Comparison of ENCODE assay signal across 30 cellular contexts in genomic region chrX:103562801-103563200, GRCh38. TPM values are rescaled to one million over a fixed set of nuclear protein-coding genes. Genes with fewer than 3 reads are reported as not detected.
A peak's percentile ranks its signal among the peaks of the same experiment; 100 is the strongest.
DNase-seq lines count a peak whose midpoint lies in the region; ATAC-seq, FAIRE-seq and TF ChIP-seq lines count a peak whose summit lies in the region.
"Had no signal": no experiment of that assay in that cellular context is flagged by ENCODE, and none has a peak within 500 bp of the region (broad histone marks: within the 10 kb centered on the region; RNA-seq: fewer than 3 reads in every experiment).

No MANE protein-coding gene starts in this region.

- dilution Hi-C loops in keratinocyte (cut with MboI; ENCODE audit: extremely low pct_ligation_motif_present, low sequenced_read_pairs) = no loop called here

- H3K4me2 ChIP-seq in keratinocyte (ENCODE audit: control insufficient read depth, extremely low read depth, insufficient read depth, low read depth, low read length) = no peak overlapping the region
- H3K4me2 ChIP-seq: hepatocyte had no signal

- in situ Hi-C loops in GM13977 (cut with MboI; ENCODE audit: low pct_unique_long_range_greater_than_20kb, low sequenced_read_pairs, unreplicated experiment) = no loop called here

- no peaks in the 10 kb centered on the region for H3K79me2 ChIP-seq in keratinocyte (ENCODE audit: control insufficient read depth, insufficient read depth, low read length)
- H3K79me2 ChIP-seq: hepatocyte had no signal

- no peak overlapping the region for H3K4me3 ChIP-seq in bronchial epithelial cell (ENCODE audit: low read depth, low read length)
- no peak overlapping the region for H3K4me3 ChIP-seq in keratinocyte (ENCODE audit: control insufficient read depth in 2 of 3, extremely low read depth in 1 of 3, insufficient read depth in 2 of 3, low read depth in 1 of 3, low read length in 3 of 3)
- no peak overlapping the region for H3K4me3 ChIP-seq in SJCRH30
- H3K4me3 ChIP-seq: gastroesophageal sphincter, GM12878, hepatocyte, left lung, prostate gland, suprapubic skin had no signal

- no peaks in the 10 kb centered on the region for H3K9me3 ChIP-seq in keratinocyte (ENCODE audit: control insufficient read depth, low read depth, low read length)
- no peaks in the 10 kb centered on the region for H3K9me3 ChIP-seq in SJCRH30 (replicated peaks)
- H3K9me3 ChIP-seq: gastroesophageal sphincter, left lung, prostate gland, suprapubic skin had no signal

- no peak overlapping the region for H3K9ac ChIP-seq in keratinocyte (ENCODE audit: control insufficient read depth, extremely low read depth, insufficient read depth, low read length)

- no peak for TF ChIP-seq CTCF in bronchial epithelial cell (IDR thresholded peaks at IDR 0.05; ENCODE audit: insufficient read depth, low read length, severe bottlenecking)
- TF ChIP-seq CTCF in keratinocyte (optimal IDR thresholded peaks at IDR 0.05 in 1 of 3, IDR thresholded peaks at IDR 0.05 in 1 of 3, conservative IDR thresholded peaks at IDR 0.05 in 1 of 3; ENCODE audit: extremely low read depth in 1 of 3, insufficient read depth in 2 of 3, low read length in 3 of 3) = no peak
- no peak for TF ChIP-seq CTCF in GM13977 (IDR thresholded peaks at IDR 0.05; ENCODE audit: extremely low read depth, insufficient read depth, missing control alignments)

- no peak overlapping the region for H2AFZ ChIP-seq in keratinocyte (ENCODE audit: control insufficient read depth, low read length)
- H2AFZ ChIP-seq: hepatocyte had no signal

- H3K36me3 ChIP-seq in bronchial epithelial cell (ENCODE audit: control insufficient read depth, insufficient read depth, low read length) = no peaks in the 10 kb centered on the region
- no peaks in the 10 kb centered on the region for H3K36me3 ChIP-seq in keratinocyte (ENCODE audit: control insufficient read depth in 2 of 2, extremely low read depth in 1 of 2, insufficient read depth in 2 of 2, low read length in 2 of 2)
- no peaks in the 10 kb centered on the region for H3K36me3 ChIP-seq in SJCRH30
- H3K36me3 ChIP-seq: gastroesophageal sphincter, left lung, prostate gland, suprapubic skin had no signal

- no peaks in the 10 kb centered on the region for H3K9me1 ChIP-seq in keratinocyte (ENCODE audit: control insufficient read depth, extremely low read depth, insufficient read depth, low read length)

- no peaks in the 10 kb centered on the region for H4K20me1 ChIP-seq in keratinocyte (ENCODE audit: control insufficient read depth, extremely low read depth, insufficient read depth, low read length)

- peak; percentile 32 for DNase-seq in EL
- peak; percentile 69 for DNase-seq in M059J (ENCODE audit: low read depth)
- DNase-seq in bronchial epithelial cell (ENCODE audit: low read depth) = peak; percentile 23
- no peak for DNase-seq in keratinocyte (ENCODE audit: low read depth, low spot score)
- no peak for DNase-seq in SJCRH30
- DNase-seq in GM13977 (ENCODE audit: low spot score) = no peak
- DNase-seq: activated CD4-positive, alpha-beta T cell treated with anti-CD3 and anti-CD28 coated beads, Interleukin-2, amount 10 ng/mL, durations not matched to agents 7 days and 5 days; activated naive CD4-positive, alpha-beta T cell; activated T-cell treated with anti-CD3 and anti-CD28 coated beads, Interleukin-2, amount 50 U/mL, for 72 hours; DND-41; effector memory CD4-positive, alpha-beta T cell; left lung; NCI-H1436 treated with DMSO at 0.1 percent for 48 hours; NCI-H2107; NCI-H446 treated with DMSO at 0.1 percent for 48 hours; NCI-H82; stimulated activated CD4-positive, alpha-beta T cell treated with anti-CD3 and anti-CD28 coated beads, Interleukin-15, amount 100 ng/mL, for 24 hours; stimulated activated naive CD4-positive, alpha-beta T cell; T-helper 9 cell had no signal

- ATAC-seq in HG03159 (IDR thresholded peaks at IDR 0.05; ENCODE audit: unreplicated experiment) (no peak), HG03045 (IDR thresholded peaks at IDR 0.05; ENCODE audit: unreplicated experiment) (no peak)
- ATAC-seq: gastroesophageal sphincter, left lung, Right ventricle myocardium inferior, WTC11 had no signal

- no peak for FAIRE-seq in bronchial epithelial cell (lab: Jason Lieb, UNC)
- FAIRE-seq in keratinocyte (lab: Jason Lieb, UNC) = peak; percentile 69
- FAIRE-seq: GM12878 had no signal

- H3K4me1 ChIP-seq in keratinocyte (ENCODE audit: control insufficient read depth, extremely low read depth, insufficient read depth, low read length) (peaks cover 21% of the 10 kb centered on the region), SJCRH30 (peaks cover under 1% of the 10 kb centered on the region; the same call in 1 of the 2 replicates)
- H3K4me1 ChIP-seq: gastroesophageal sphincter, left lung, prostate gland, suprapubic skin had no signal

- H3K27ac ChIP-seq in keratinocyte (ENCODE audit: control insufficient read depth, insufficient read depth, low read length) = no peak overlapping the region
- H3K27ac ChIP-seq in SJCRH30 = no peak overlapping the region
- H3K27ac ChIP-seq: C4-2B, gastroesophageal sphincter, hepatocyte, left lung, prostate gland, suprapubic skin had no signal

- no peaks in the 10 kb centered on the region for H3K27me3 ChIP-seq in bronchial epithelial cell (ENCODE audit: control insufficient read depth, insufficient read depth, low read length)
- no peaks in the 10 kb centered on the region for H3K27me3 ChIP-seq in keratinocyte (ENCODE audit: control insufficient read depth, extremely low read depth, insufficient read depth, low read length)
- H3K27me3 ChIP-seq in SJCRH30 = no peaks in the 10 kb centered on the region
- H3K27me3 ChIP-seq: gastroesophageal sphincter, hepatocyte, left lung, suprapubic skin had no signal

RNA-seq across cellular contexts. Expression of gene TCEAL4, which starts 22.5 kb away (rescaled TPM):
- 96.7 and 114 TPM in 2 replicates for total RNA-seq in M059J (2014; rRNA removed; shearing (Covaris generic))
- 23.4 and 43.9 TPM in 2 replicates for total RNA-seq in bronchial epithelial cell
- 44.3 to 73.1 TPM (median 45.4 TPM) in 3 replicates for polyA plus RNA-seq in keratinocyte
- 78.9 TPM for polyA plus RNA-seq in keratinocyte (2011; ENCODE audit: low read depth)
- polyA plus RNA-seq in keratinocyte (2011; cell fraction: cytosol; rRNA removed) = 55.3 and 71.3 TPM in 2 replicates
- 45.1 and 61.9 TPM in 2 replicates for polyA plus RNA-seq in keratinocyte (2011; cell fraction: nucleus; rRNA removed)
- polyA plus RNA-seq in keratinocyte (2012; ENCODE audit: low replicate concordance) = 76.2 and 139 TPM in 2 replicates
- polyA minus RNA-seq in keratinocyte = 7.0 to 10.7 TPM (median 7.3 TPM) in 3 replicates
- 16.7 TPM for polyA minus RNA-seq in keratinocyte (2011; cell fraction: cytosol; rRNA and poly(A)+ RNA removed)
- polyA minus RNA-seq in keratinocyte (2011; cell fraction: nucleus; rRNA and poly(A)+ RNA removed) = 6.0 and 10.7 TPM in 2 replicates
- 98.4 and 112 TPM in 2 replicates for total RNA-seq in SJCRH30 (2014; rRNA removed; shearing (Covaris generic))

RNA-seq across cellular contexts. Expression of gene RAB40A, which starts 43.5 kb away (rescaled TPM):
- total RNA-seq in M059J (2014; rRNA removed; shearing (Covaris generic)) = 0.07 TPM in 1 of 2 replicates, not detected in the other
- under 0.01 and 0.13 TPM in 2 replicates for total RNA-seq in bronchial epithelial cell
- polyA plus RNA-seq in keratinocyte = 0.02 to 0.63 TPM (median 0.33 TPM) in 3 replicates
- polyA plus RNA-seq in keratinocyte (2011; ENCODE audit: low read depth) = not detected
- polyA plus RNA-seq in keratinocyte (2011; cell fraction: cytosol; rRNA removed) = 0.16 and 0.29 TPM in 2 replicates
- 1.7 and 2.2 TPM in 2 replicates for polyA plus RNA-seq in keratinocyte (2011; cell fraction: nucleus; rRNA removed)
- polyA plus RNA-seq in keratinocyte (2012; ENCODE audit: low replicate concordance) = 0.06 and 0.23 TPM in 2 replicates
- 0.77 to 1.7 TPM in 2 of 3 replicates, not detected in the other for polyA minus RNA-seq in keratinocyte
- polyA minus RNA-seq in keratinocyte (2011; cell fraction: cytosol; rRNA and poly(A)+ RNA removed) = not detected
- polyA minus RNA-seq in keratinocyte (2011; cell fraction: nucleus; rRNA and poly(A)+ RNA removed) = 1.3 and 1.8 TPM in 2 replicates
- total RNA-seq in SJCRH30 (2014; rRNA removed; shearing (Covaris generic)) = 0.04 TPM in 1 of 2 replicates, not detected in the other
- total RNA-seq: mesenteric fat pad, Right ventricle myocardium inferior had no signal

RNA-seq across cellular contexts. Expression of gene TCEAL3, which starts 45.0 kb away (rescaled TPM):
- 60.1 and 77.7 TPM in 2 replicates for total RNA-seq in M059J (2014; rRNA removed; shearing (Covaris generic))
- total RNA-seq in bronchial epithelial cell = 3.7 and 8.4 TPM in 2 replicates
- 16.3 to 29.3 TPM (median 28.1 TPM) in 3 replicates for polyA plus RNA-seq in keratinocyte
- 15.8 TPM for polyA plus RNA-seq in keratinocyte (2011; ENCODE audit: low read depth)
- 20.5 and 30.1 TPM in 2 replicates for polyA plus RNA-seq in keratinocyte (2011; cell fraction: cytosol; rRNA removed)
- 11.8 and 12.0 TPM in 2 replicates for polyA plus RNA-seq in keratinocyte (2011; cell fraction: nucleus; rRNA removed)
- 20.0 and 53.5 TPM in 2 replicates for polyA plus RNA-seq in keratinocyte (2012; ENCODE audit: low replicate concordance)
- 2.3 to 6.1 TPM (median 3.6 TPM) in 3 replicates for polyA minus RNA-seq in keratinocyte
- 9.2 TPM for polyA minus RNA-seq in keratinocyte (2011; cell fraction: cytosol; rRNA and poly(A)+ RNA removed)
- polyA minus RNA-seq in keratinocyte (2011; cell fraction: nucleus; rRNA and poly(A)+ RNA removed) = 1.1 and 1.4 TPM in 2 replicates
- 24.1 and 26.0 TPM in 2 replicates for total RNA-seq in SJCRH30 (2014; rRNA removed; shearing (Covaris generic))

Comparison
In these comparisons a context has a peak if more than half of its experiments do, and no peak if none do; other contexts are left out.
1. DNase-seq: peak in EL (single experiment), M059J (single experiment) and bronchial epithelial cell (single experiment); none in keratinocyte (single experiment), SJCRH30 (0 of 2) and GM13977 (single experiment).